Comparison of ENCODE assay signal across 12 cellular contexts in the genomic region with DNA sequence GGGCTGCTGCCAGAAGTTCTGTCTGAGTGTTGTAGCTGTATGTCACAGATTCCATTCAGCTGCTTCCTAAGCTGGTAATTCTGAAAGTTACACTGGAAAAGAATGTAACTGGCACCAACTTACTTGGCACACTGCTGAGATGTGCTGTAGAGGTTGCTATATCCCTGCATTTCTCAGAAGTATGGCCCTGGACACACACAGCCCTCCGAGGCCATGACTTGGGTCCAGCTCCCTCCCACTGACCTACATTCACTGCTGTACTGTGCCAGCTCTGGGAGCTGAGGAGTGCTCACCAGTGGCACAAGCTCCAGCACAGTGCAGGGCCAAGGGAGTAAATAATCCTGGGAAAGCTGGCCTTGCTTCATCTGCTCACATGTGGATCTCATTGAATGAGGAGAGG. TPM values are rescaled to one million over a fixed set of nuclear protein-coding genes. Genes with fewer than 3 reads are reported as not detected.
DNase-seq lines count a peak whose midpoint lies in the region; ATAC-seq, FAIRE-seq and TF ChIP-seq lines count a peak whose summit lies in the region.
"Had no signal": no experiment of that assay in that cellular context is flagged by ENCODE, and none has a peak within 500 bp of the region (broad histone marks: within the 10 kb centered on the region; RNA-seq: fewer than 3 reads in every experiment).

No MANE protein-coding gene starts in this region.

- H3K4me2 ChIP-seq in trophoblast cell (ENCODE audit: low read length) = no peak overlapping the region
- H3K4me2 ChIP-seq: neural progenitor cell had no signal

- no peak overlapping the region for H4K91ac ChIP-seq in trophoblast cell (ENCODE audit: low read depth, low read length)

- WGBS in trophoblast cell (ENCODE audit: extremely low coverage, insufficient coverage, insufficient read length) = no CpG with 5 or more reads among the region's 1 CpG

- H2BK12ac ChIP-seq in trophoblast cell (ENCODE audit: low read length) = no peak overlapping the region

- no peaks in the 10 kb centered on the region for H3K9me3 ChIP-seq in muscle layer of duodenum (ENCODE audit: control insufficient read depth in 1 of 2, low read length in 2 of 2)
- H3K9me3 ChIP-seq in thoracic aorta = no peaks in the 10 kb centered on the region
- H3K9me3 ChIP-seq in trophoblast cell (ENCODE audit: insufficient read depth, low read depth, low read length) = no peaks in the 10 kb centered on the region

- H3K18ac ChIP-seq in trophoblast cell (ENCODE audit: low read length) = no peak overlapping the region

- H3K27ac ChIP-seq in muscle layer of duodenum (ENCODE audit: low read length) (peak overlapping the region; percentile 17), thoracic aorta (peak overlapping the region; percentile 75 to 88), trophoblast cell (ENCODE audit: low read depth, low read length) (no peak overlapping the region)
- H3K27ac ChIP-seq: neural progenitor cell had no signal

- H3K4me1 ChIP-seq in muscle layer of duodenum (ENCODE audit: control insufficient read depth in 1 of 2, insufficient read depth in 2 of 2, low read length in 2 of 2) (peaks cover 6 to 38% of the 10 kb centered on the region in 2 donors), thoracic aorta (ENCODE audit: control insufficient read depth in 1 of 2, low read depth in 2 of 2) (peaks cover 26 to 64% of the 10 kb centered on the region in 2 donors), trophoblast cell (ENCODE audit: control insufficient read depth in 1 of 2, insufficient read depth in 2 of 2, low read length in 2 of 2) (peaks cover 4% of the 10 kb centered on the region in 2 experiments)
- H3K4me1 ChIP-seq: neural progenitor cell had no signal

- no peak overlapping the region for H3K23ac ChIP-seq in trophoblast cell (ENCODE audit: low read length)

- peaks cover 8 to 48% of the 10 kb centered on the region in 2 donors for H3K36me3 ChIP-seq in muscle layer of duodenum (ENCODE audit: control insufficient read depth in 1 of 2, insufficient read depth in 2 of 2, low read length in 2 of 2)
- peaks cover 19% of the 10 kb centered on the region for H3K36me3 ChIP-seq in thoracic aorta
- peaks cover 17 to 38% of the 10 kb centered on the region in 2 experiments for H3K36me3 ChIP-seq in trophoblast cell (ENCODE audit: control insufficient read depth in 1 of 2, insufficient read depth in 2 of 2, low read length in 2 of 2)

- H2BK5ac ChIP-seq in trophoblast cell (ENCODE audit: low read depth, low read length, poor library complexity) = no peak overlapping the region

- H3K4ac ChIP-seq in trophoblast cell (ENCODE audit: low read depth, low read length) = no peak overlapping the region

- no peak overlapping the region for H3K9ac ChIP-seq in trophoblast cell (ENCODE audit: low read length)
- H3K9ac ChIP-seq: neural progenitor cell had no signal

- no peaks in the 10 kb centered on the region for H3K79me1 ChIP-seq in trophoblast cell (ENCODE audit: low read length)

- DNase-seq in NCI-H446 treated with DMSO at 0.1 percent for 48 hours (lab: John Stamatoyannopoulos, UW) (peak; percentile 50), fibroblast of gingiva (ENCODE audit: low read depth) (peak; percentile 99), thoracic aorta (ENCODE audit: low spot score) (peak; percentile 61), trophoblast cell (no peak), HTR-8/SVneo (ENCODE audit: insufficient read length, low spot score) (no peak), NCI-H2171 (lab: John Stamatoyannopoulos, UW) (no peak)
- DNase-seq in stimulated activated CD4-positive, alpha-beta T cell treated with anti-CD3 and anti-CD28 coated beads, Interleukin-2, amount 100 ng/mL, for 48 hours = no peak
- DNase-seq: activated CD8-positive, alpha-beta T cell treated with anti-CD3 and anti-CD28 coated beads, Interleukin-2, amount 10 ng/mL, durations not matched to agents 7 days and 5 days; Kasumi-1 had no signal

- H3K14ac ChIP-seq in trophoblast cell (ENCODE audit: low read length) = no peak overlapping the region

- FAIRE-seq in HTR-8/SVneo (lab: Jason Lieb, UNC) = no peak
- FAIRE-seq: endometrium had no signal

- no peaks in the 10 kb centered on the region for H3K79me2 ChIP-seq in trophoblast cell (ENCODE audit: control insufficient read depth, insufficient read depth, low read length, poor library complexity)

- H4K12ac ChIP-seq in trophoblast cell (ENCODE audit: low read depth, low read length) = no peak overlapping the region

- no peak for TF ChIP-seq CTCF in thoracic aorta (IDR thresholded peaks at IDR 0.05)

- no peak overlapping the region for H3K4me3 ChIP-seq in muscle layer of duodenum (ENCODE audit: low read depth in 1 of 2, low read length in 2 of 2)
- H3K4me3 ChIP-seq in thoracic aorta = no peak overlapping the region
- H3K4me3 ChIP-seq in trophoblast cell (ENCODE audit: low read depth, low read length) = no peak overlapping the region
- H3K4me3 ChIP-seq: neural progenitor cell had no signal

- ATAC-seq in thoracic aorta (ENCODE audit: insufficient number of reproducible peaks, low FRiP score, low read depth) = peak; percentile 40
- ATAC-seq: activated CD8-positive, alpha-beta T cell treated with anti-CD3 and anti-CD28 coated beads, Interleukin-2, amount 10 ng/mL, durations not matched to agents 7 days and 5 days had no signal

- H2AK5ac ChIP-seq in trophoblast cell (ENCODE audit: low read length) = no peak overlapping the region

- no peak overlapping the region for H2BK120ac ChIP-seq in trophoblast cell (ENCODE audit: insufficient read depth, low read length, poor library complexity)

- H3K27me3 ChIP-seq in muscle layer of duodenum (ENCODE audit: low read depth, low read length) (no peaks in the 10 kb centered on the region), thoracic aorta (replicated peaks; ENCODE audit: insufficient read depth) (no peaks in the 10 kb centered on the region), trophoblast cell (ENCODE audit: insufficient read depth, low read length) (no peaks in the 10 kb centered on the region)
- H3K27me3 ChIP-seq: neural progenitor cell had no signal

- no peak overlapping the region for H4K8ac ChIP-seq in trophoblast cell (ENCODE audit: low read depth, low read length)

- no peak overlapping the region for H2AFZ ChIP-seq in trophoblast cell (ENCODE audit: insufficient read depth, low read length, poor library complexity)
- H2AFZ ChIP-seq: neural progenitor cell had no signal

RNA-seq across cellular contexts. Expression of gene TMEM217, which starts 25.8 kb away (rescaled TPM):
- total RNA-seq in thoracic aorta = 1 to 10 TPM in 1 of 2 donors, under 1 TPM in 1; 0.41 to 6.2 TPM
- polyA plus RNA-seq in trophoblast cell (2013) = 1.7 and 2.2 TPM in 2 replicates

RNA-seq across cellular contexts. Expression of gene TBC1D22B, which starts 26.2 kb away (rescaled TPM):
- total RNA-seq in thoracic aorta = 10 to 100 TPM in 1 of 2 donors, 1 to 10 TPM in 1; 7.7 to 11.6 TPM
- 8.4 TPM in 2 replicates for polyA plus RNA-seq in trophoblast cell (2013)

Comparison
In these comparisons a context has a peak if more than half of its experiments do, and no peak if none do; other contexts are left out.
1. DNase-seq: peak in NCI-H446 treated with DMSO at 0.1 percent for 48 hours (single experiment), fibroblast of gingiva (single experiment) and thoracic aorta (single experiment); none in trophoblast cell (0 of 2), stimulated activated CD4-positive, alpha-beta T cell treated with anti-CD3 and anti-CD28 coated beads, Interleukin-2, amount 100 ng/mL, for 48 hours (0 of 2), HTR-8/SVneo (single experiment) and NCI-H2171 (single experiment).